8 cellular contexts compared by ENCODE assay signal in the genomic region with DNA sequence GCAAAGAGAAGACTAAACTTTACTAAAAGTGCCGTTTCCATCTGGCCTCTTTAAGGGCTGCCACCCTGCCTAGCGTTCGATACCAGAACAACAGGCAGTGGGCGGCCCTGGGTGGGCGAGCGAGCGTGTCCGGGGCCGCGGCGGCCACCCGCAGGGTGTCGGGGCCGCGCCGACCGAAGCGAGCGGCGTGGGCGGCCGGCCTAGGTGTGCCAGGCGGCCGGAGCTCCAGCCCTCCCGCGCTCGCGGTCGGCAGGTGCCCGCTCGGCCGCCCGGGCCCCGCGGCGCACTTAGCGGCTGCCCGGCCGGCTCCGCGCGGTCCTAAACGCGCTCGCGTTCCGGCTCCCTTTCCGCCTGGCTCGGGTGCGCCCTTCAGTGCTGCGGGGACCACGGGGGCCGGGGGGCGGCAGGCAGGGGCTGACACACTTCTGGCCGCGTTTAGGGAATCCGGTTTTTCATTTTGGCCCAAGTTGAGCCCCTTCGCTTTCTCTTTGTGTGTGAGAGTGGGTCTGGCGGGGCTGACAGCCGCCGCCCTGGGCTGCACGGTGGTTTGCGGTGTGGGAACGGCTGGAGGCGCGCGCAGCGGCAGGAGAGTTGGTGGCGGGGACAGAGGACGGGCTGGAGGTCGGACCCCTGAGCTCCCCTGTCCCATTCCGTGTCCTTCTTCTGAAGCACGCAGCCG. TPM values are rescaled to one million over a fixed set of nuclear protein-coding genes. Genes with fewer than 3 reads are reported as not detected.
DNase-seq lines count a peak whose midpoint lies in the region; ATAC-seq, FAIRE-seq and TF ChIP-seq lines count a peak whose summit lies in the region.

No MANE protein-coding gene starts in this region.

- no peak for FAIRE-seq in pancreas (lab: Jason Lieb, UNC)

- no peaks in the 10 kb centered on the region; the same call in 1 of the 2 replicates for H3K9me3 Mint-ChIP-seq in HFFc6

- H3K4me3 ChIP-seq in cardiac muscle cell (peak overlapping the region; percentile 73), pancreas (peak overlapping the region; percentile 57 to 72 (median 63))

- H3K27me3 ChIP-seq in cardiac muscle cell (peaks cover 40% of the 10 kb centered on the region), pancreas (no peaks in the 10 kb centered on the region)

- H3K27ac Mint-ChIP-seq in HFFc6 = no peak overlapping the region

- H3K27me3 Mint-ChIP-seq in HFFc6 (ENCODE audit: insufficient read depth) = peaks cover 53% of the 10 kb centered on the region

- peak overlapping the region; percentile 45; the same call in 1 of the 2 replicates for H3K4me3 Mint-ChIP-seq in HFFc6

- H3K4me1 ChIP-seq in cardiac muscle cell (ENCODE audit: low read depth) = peaks cover 5% of the 10 kb centered on the region
- H3K4me1 ChIP-seq in pancreas = peaks cover 0 to 22% (median 15%) of the 10 kb centered on the region in 3 donors

- peaks cover 22% of the 10 kb centered on the region for H3K4me1 Mint-ChIP-seq in HFFc6 (ENCODE audit: low read depth)

- peak overlapping the region; percentile 53 for H3K27ac ChIP-seq in cardiac muscle cell
- H3K27ac ChIP-seq in pancreas = peak overlapping the region in 3 of 4 donors; percentile 12 to 50 (median 38)

- H3K36me3 ChIP-seq in cardiac muscle cell = no peaks in the 10 kb centered on the region
- H3K36me3 ChIP-seq in pancreas = no peaks in the 10 kb centered on the region

- H3K9me3 ChIP-seq in cardiac muscle cell (ENCODE audit: low read depth) (no peaks in the 10 kb centered on the region), pancreas (no peaks in the 10 kb centered on the region)

- DNase-seq in NCI-H524 (lab: John Stamatoyannopoulos, UW) (peak; percentile 31 to 57), NCI-H524 treated with DMSO at 0.1 percent for 48 hours (lab: John Stamatoyannopoulos, UW) (no peak), HFFc6 (no peak), NCI-H748 treated with DMSO at 0.1 percent for 48 hours (lab: John Stamatoyannopoulos, UW) (peak; percentile 69), cardiac muscle cell (ENCODE audit: low read depth in 1 of 2, low spot score in 1 of 2) (peak; percentile 38 to 84), pancreas (peak; percentile 52 to 84 (median 58)), inferior parietal cortex (ENCODE audit: extremely low spot score) (no peak)
- peak in 3 of 4 experiments; percentile 5 to 18 (median 11) for DNase-seq in activated naive CD4-positive, alpha-beta T cell (lab: John Stamatoyannopoulos, UW)

- peak; percentile 47 to 63 (median 56) for ATAC-seq in pancreas

- H3K36me3 Mint-ChIP-seq in HFFc6 (ENCODE audit: low read depth) = no peaks in the 10 kb centered on the region

- no peak for TF ChIP-seq CTCF in HFFc6 (IDR thresholded peaks at IDR 0.05)
- TF ChIP-seq CTCF in cardiac muscle cell (IDR thresholded peaks at IDR 0.05; ENCODE audit: low read depth, low read length) = no peak
- no peak for TF ChIP-seq CTCF in pancreas (IDR thresholded peaks at IDR 0.05)

- 0% methylated on average over 65 to 74 of the region's 74 CpGs for WGBS in pancreas, 2 donors

- intact Hi-C loops in pancreas (cut with DNase I) = no loop called here

RNA-seq across cellular contexts. Expression of a gene that starts 2.9 kb away (rescaled TPM):
- total RNA-seq in HFFc6 (2021; fragmentation: NEBNext Ultra II Directional; extraction: Animal tissue kit (Norgen Biotek cat#: 25700)) = not detected
- 6.5 and 8.9 TPM in 2 replicates for total RNA-seq in cardiac muscle cell
- polyA plus RNA-seq in cardiac muscle cell = 12.6 and 18.4 TPM in 2 replicates
- under 1 TPM; 0.16 to 0.84 (median 0.39) TPM for total RNA-seq in pancreas
- polyA plus RNA-seq in pancreas = under 1 TPM; 0.30 to 0.92 TPM

Comparison
In these comparisons a context has a peak if more than half of its experiments do, and no peak if none do; other contexts are left out.
1. DNase-seq: peak in NCI-H524 (2 of 2), NCI-H748 treated with DMSO at 0.1 percent for 48 hours (single experiment), activated naive CD4-positive, alpha-beta T cell (3 of 4), cardiac muscle cell (2 of 2) and pancreas (6 of 6); none in NCI-H524 treated with DMSO at 0.1 percent for 48 hours (single experiment), HFFc6 (single experiment) and inferior parietal cortex (single experiment).